ENCODE assay signal across 1 cellular context in the genomic region with DNA sequence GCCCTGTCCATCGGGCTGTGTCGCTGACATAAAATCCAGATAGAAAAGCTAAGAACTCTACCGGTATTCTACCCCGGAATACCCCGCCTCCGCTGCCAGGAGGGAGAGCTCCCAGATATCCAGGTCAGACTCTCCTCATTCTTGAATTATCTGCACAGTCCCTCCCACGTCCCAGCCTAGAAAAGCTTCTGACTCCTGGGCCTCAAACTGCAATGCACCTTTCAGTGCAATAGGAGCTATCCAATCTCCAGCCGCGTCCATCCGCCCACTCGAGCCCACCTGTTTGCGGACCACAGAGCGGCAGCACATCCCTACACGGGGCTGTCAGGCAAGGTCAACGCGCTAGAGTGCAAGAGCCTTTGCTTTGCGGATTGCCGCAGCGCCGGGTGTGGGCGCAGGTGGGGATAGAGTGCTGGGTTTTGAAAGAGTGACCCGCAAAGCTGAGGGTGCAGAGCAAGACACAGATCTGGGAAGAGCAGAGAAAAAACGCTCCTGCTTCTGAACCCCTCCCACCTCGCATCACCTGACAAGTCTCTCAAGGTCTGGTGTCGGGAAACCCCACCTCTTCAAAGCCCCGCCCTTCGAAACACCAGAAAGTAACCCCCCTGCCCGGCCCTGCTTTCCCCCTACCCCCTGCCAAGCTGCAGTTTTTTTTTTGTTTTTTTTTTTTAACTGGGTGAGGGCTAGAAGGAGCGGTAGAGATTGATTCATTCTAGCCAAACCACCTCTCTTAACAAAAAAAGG.
TF ChIP-seq lines count a peak whose summit lies in the region.

No MANE protein-coding gene starts in this region.

TF ChIP-seq in HepG2, 621 proteins besides CTCF, POLR2A, EP300 and RAD21 (continued from another document and continues in another):
- TF ChIP-seq PTBP1 (IDR thresholded peaks at IDR 0.05; ENCODE audit: low read depth, low read length, poor library complexity, severe bottlenecking) (no peak), CBFB (CRISPR knock-in tag; IDR thresholded peaks at IDR 0.05) (no peak), HOXA5 (CRISPR knock-in tag; IDR thresholded peaks at IDR 0.05) (peak; percentile 73), ELF1 (CRISPR knock-in tag; IDR thresholded peaks at IDR 0.05) (no peak; the same call in 1 of the 2 replicates), ZNF564 (CRISPR knock-in tag; IDR thresholded peaks at IDR 0.05) (no peak), ZNF260 (CRISPR knock-in tag; IDR thresholded peaks at IDR 0.05; ENCODE audit: borderline replicate concordance, low read depth) (no peak), KLF11 (CRISPR knock-in tag; IDR thresholded peaks at IDR 0.05) (no peak), MIER2 (CRISPR knock-in tag; IDR thresholded peaks at IDR 0.05) (0 out of 2 replicates have a peak, but pooled peaks have one; percentile 58), ZNF253 (CRISPR knock-in tag; IDR thresholded peaks at IDR 0.05; ENCODE audit: borderline replicate concordance) (no peak), RCOR2 (CRISPR knock-in tag; IDR thresholded peaks at IDR 0.05) (no peak), PLRG1 (conservative IDR thresholded peaks at IDR 0.05) (no peak), ZNF772 (CRISPR knock-in tag; IDR thresholded peaks at IDR 0.05) (peak; percentile 77; the same call in 1 of the 2 replicates), NFKBIZ (CRISPR knock-in tag; IDR thresholded peaks at IDR 0.05) (0 out of 2 replicates have a peak, but pooled peaks have one; percentile 37), ZNF343 (CRISPR knock-in tag; IDR thresholded peaks at IDR 0.05) (no peak), ZSCAN12 (CRISPR knock-in tag; IDR thresholded peaks at IDR 0.05) (no peak), HDAC6 (IDR thresholded peaks at IDR 0.05; ENCODE audit: low read depth, low read length) (no peak), YEATS2 (CRISPR knock-in tag; IDR thresholded peaks at IDR 0.05; ENCODE audit: borderline replicate concordance) (no peak), TAF15 (IDR thresholded peaks at IDR 0.05; ENCODE audit: low read depth, low read length, poor library complexity, severe bottlenecking) (no peak), MATR3 (CRISPR knock-in tag; IDR thresholded peaks at IDR 0.05) (no peak), REL (CRISPR knock-in tag; conservative IDR thresholded peaks at IDR 0.05) (no peak), HDAC2 (CRISPR knock-in tag; IDR thresholded peaks at IDR 0.05) (no peak), ZFP36L2 (CRISPR knock-in tag; IDR thresholded peaks at IDR 0.05) (no peak), CCDC6 (CRISPR knock-in tag; IDR thresholded peaks at IDR 0.05) (no peak), ZEB1 (IDR thresholded peaks at IDR 0.05; ENCODE audit: insufficient replicate concordance, low read depth) (peak; percentile 71), NPAS2 (CRISPR knock-in tag; IDR thresholded peaks at IDR 0.05; ENCODE audit: borderline replicate concordance) (no peak), TP53 (CRISPR knock-in tag; conservative IDR thresholded peaks at IDR 0.05) (no peak), BRCA1 (CRISPR knock-in tag; IDR thresholded peaks at IDR 0.05) (no peak), CCAR2 (optimal IDR thresholded peaks at IDR 0.05; ENCODE audit: low read depth, low read length) (no peak), CENPT (CRISPR knock-in tag; IDR thresholded peaks at IDR 0.05; ENCODE audit: low read depth) (no peak), TEAD2 (CRISPR knock-in tag; IDR thresholded peaks at IDR 0.05) (no peak)
- TF ChIP-seq, protein P1, sequence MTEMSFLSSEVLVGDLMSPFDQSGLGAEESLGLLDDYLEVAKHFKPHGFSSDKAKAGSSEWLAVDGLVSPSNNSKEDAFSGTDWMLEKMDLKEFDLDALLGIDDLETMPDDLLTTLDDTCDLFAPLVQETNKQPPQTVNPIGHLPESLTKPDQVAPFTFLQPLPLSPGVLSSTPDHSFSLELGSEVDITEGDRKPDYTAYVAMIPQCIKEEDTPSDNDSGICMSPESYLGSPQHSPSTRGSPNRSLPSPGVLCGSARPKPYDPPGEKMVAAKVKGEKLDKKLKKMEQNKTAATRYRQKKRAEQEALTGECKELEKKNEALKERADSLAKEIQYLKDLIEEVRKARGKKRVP (CRISPR knock-in tag; IDR thresholded peaks at IDR 0.05) = peak in 1 of 2 experiments; percentile 42; a peak in 1 of 4 replicates
- TF ChIP-seq, protein P2, sequence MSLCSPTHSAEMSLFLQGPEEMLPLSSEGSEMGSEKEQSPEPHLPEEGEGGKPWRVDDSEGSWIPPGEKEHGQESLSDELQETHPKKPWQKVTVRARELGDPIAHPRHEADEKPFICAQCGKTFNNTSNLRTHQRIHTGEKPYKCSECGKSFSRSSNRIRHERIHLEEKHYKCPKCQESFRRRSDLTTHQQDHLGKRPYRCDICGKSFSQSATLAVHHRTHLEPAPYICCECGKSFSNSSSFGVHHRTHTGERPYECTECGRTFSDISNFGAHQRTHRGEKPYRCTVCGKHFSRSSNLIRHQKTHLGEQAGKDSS (CRISPR knock-in tag; IDR thresholded peaks at IDR 0.05; ENCODE audit: borderline replicate concordance, low read depth) = no peak
- TF ChIP-seq, protein P3, sequence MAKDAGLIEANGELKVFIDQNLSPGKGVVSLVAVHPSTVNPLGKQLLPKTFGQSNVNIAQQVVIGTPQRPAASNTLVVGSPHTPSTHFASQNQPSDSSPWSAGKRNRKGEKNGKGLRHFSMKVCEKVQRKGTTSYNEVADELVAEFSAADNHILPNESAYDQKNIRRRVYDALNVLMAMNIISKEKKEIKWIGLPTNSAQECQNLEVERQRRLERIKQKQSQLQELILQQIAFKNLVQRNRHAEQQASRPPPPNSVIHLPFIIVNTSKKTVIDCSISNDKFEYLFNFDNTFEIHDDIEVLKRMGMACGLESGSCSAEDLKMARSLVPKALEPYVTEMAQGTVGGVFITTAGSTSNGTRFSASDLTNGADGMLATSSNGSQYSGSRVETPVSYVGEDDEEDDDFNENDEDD (CRISPR knock-in tag; IDR thresholded peaks at IDR 0.05; ENCODE audit: borderline replicate concordance) = no peak
- TF ChIP-seq, protein P4, sequence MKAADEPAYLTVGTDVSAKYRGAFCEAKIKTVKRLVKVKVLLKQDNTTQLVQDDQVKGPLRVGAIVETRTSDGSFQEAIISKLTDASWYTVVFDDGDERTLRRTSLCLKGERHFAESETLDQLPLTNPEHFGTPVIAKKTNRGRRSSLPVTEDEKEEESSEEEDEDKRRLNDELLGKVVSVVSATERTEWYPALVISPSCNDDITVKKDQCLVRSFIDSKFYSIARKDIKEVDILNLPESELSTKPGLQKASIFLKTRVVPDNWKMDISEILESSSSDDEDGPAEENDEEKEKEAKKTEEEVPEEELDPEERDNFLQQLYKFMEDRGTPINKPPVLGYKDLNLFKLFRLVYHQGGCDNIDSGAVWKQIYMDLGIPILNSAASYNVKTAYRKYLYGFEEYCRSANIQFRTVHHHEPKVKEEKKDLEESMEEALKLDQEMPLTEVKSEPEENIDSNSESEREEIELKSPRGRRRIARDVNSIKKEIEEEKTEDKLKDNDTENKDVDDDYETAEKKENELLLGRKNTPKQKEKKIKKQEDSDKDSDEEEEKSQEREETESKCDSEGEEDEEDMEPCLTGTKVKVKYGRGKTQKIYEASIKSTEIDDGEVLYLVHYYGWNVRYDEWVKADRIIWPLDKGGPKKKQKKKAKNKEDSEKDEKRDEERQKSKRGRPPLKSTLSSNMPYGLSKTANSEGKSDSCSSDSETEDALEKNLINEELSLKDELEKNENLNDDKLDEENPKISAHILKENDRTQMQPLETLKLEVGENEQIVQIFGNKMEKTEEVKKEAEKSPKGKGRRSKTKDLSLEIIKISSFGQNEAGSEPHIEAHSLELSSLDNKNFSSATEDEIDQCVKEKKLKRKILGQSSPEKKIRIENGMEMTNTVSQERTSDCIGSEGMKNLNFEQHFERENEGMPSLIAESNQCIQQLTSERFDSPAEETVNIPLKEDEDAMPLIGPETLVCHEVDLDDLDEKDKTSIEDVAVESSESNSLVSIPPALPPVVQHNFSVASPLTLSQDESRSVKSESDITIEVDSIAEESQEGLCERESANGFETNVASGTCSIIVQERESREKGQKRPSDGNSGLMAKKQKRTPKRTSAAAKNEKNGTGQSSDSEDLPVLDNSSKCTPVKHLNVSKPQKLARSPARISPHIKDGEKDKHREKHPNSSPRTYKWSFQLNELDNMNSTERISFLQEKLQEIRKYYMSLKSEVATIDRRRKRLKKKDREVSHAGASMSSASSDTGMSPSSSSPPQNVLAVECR (CRISPR knock-in tag; IDR thresholded peaks at IDR 0.05; ENCODE audit: borderline replicate concordance) = peak; percentile 66; the same call in 1 of the 2 replicates
- TF ChIP-seq, protein P5, sequence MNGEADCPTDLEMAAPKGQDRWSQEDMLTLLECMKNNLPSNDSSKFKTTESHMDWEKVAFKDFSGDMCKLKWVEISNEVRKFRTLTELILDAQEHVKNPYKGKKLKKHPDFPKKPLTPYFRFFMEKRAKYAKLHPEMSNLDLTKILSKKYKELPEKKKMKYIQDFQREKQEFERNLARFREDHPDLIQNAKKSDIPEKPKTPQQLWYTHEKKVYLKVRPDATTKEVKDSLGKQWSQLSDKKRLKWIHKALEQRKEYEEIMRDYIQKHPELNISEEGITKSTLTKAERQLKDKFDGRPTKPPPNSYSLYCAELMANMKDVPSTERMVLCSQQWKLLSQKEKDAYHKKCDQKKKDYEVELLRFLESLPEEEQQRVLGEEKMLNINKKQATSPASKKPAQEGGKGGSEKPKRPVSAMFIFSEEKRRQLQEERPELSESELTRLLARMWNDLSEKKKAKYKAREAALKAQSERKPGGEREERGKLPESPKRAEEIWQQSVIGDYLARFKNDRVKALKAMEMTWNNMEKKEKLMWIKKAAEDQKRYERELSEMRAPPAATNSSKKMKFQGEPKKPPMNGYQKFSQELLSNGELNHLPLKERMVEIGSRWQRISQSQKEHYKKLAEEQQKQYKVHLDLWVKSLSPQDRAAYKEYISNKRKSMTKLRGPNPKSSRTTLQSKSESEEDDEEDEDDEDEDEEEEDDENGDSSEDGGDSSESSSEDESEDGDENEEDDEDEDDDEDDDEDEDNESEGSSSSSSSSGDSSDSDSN (CRISPR knock-in tag; IDR thresholded peaks at IDR 0.05) = peak; percentile 48; the same call in 1 of the 2 replicates
- TF ChIP-seq, protein P6, sequence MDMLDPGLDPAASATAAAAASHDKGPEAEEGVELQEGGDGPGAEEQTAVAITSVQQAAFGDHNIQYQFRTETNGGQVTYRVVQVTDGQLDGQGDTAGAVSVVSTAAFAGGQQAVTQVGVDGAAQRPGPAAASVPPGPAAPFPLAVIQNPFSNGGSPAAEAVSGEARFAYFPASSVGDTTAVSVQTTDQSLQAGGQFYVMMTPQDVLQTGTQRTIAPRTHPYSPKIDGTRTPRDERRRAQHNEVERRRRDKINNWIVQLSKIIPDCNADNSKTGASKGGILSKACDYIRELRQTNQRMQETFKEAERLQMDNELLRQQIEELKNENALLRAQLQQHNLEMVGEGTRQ (IDR thresholded peaks at IDR 0.05; ENCODE audit: low read depth, low read length) = peak; percentile 63
- TF ChIP-seq, protein P6 (CRISPR knock-in tag; IDR thresholded peaks at IDR 0.05; ENCODE audit: borderline replicate concordance) = peak; percentile 76; the same call in 1 of the 2 replicates
- TF ChIP-seq, protein P7, sequence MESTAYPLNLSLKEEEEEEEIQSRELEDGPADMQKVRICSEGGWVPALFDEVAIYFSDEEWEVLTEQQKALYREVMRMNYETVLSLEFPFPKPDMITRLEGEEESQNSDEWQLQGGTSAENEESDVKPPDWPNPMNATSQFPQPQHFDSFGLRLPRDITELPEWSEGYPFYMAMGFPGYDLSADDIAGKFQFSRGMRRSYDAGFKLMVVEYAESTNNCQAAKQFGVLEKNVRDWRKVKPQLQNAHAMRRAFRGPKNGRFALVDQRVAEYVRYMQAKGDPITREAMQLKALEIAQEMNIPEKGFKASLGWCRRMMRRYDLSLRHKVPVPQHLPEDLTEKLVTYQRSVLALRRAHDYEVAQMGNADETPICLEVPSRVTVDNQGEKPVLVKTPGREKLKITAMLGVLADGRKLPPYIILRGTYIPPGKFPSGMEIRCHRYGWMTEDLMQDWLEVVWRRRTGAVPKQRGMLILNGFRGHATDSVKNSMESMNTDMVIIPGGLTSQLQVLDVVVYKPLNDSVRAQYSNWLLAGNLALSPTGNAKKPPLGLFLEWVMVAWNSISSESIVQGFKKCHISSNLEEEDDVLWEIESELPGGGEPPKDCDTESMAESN (CRISPR knock-in tag; conservative IDR thresholded peaks at IDR 0.05) = no peak
- TF ChIP-seq, protein P8, sequence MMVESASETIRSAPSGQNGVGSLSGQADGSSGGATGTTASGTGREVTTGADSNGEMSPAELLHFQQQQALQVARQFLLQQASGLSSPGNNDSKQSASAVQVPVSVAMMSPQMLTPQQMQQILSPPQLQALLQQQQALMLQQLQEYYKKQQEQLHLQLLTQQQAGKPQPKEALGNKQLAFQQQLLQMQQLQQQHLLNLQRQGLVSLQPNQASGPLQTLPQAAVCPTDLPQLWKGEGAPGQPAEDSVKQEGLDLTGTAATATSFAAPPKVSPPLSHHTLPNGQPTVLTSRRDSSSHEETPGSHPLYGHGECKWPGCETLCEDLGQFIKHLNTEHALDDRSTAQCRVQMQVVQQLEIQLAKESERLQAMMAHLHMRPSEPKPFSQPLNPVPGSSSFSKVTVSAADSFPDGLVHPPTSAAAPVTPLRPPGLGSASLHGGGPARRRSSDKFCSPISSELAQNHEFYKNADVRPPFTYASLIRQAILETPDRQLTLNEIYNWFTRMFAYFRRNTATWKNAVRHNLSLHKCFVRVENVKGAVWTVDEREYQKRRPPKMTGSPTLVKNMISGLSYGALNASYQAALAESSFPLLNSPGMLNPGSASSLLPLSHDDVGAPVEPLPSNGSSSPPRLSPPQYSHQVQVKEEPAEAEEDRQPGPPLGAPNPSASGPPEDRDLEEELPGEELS (CRISPR knock-in tag; IDR thresholded peaks at IDR 0.05) = peak; percentile 39; the same call in 1 of the 2 replicates
- TF ChIP-seq, protein P9, sequence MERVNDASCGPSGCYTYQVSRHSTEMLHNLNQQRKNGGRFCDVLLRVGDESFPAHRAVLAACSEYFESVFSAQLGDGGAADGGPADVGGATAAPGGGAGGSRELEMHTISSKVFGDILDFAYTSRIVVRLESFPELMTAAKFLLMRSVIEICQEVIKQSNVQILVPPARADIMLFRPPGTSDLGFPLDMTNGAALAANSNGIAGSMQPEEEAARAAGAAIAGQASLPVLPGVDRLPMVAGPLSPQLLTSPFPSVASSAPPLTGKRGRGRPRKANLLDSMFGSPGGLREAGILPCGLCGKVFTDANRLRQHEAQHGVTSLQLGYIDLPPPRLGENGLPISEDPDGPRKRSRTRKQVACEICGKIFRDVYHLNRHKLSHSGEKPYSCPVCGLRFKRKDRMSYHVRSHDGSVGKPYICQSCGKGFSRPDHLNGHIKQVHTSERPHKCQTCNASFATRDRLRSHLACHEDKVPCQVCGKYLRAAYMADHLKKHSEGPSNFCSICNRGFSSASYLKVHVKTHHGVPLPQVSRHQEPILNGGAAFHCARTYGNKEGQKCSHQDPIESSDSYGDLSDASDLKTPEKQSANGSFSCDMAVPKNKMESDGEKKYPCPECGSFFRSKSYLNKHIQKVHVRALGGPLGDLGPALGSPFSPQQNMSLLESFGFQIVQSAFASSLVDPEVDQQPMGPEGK (CRISPR knock-in tag; IDR thresholded peaks at IDR 0.05) = peak; percentile 55
- TF ChIP-seq, protein P10, sequence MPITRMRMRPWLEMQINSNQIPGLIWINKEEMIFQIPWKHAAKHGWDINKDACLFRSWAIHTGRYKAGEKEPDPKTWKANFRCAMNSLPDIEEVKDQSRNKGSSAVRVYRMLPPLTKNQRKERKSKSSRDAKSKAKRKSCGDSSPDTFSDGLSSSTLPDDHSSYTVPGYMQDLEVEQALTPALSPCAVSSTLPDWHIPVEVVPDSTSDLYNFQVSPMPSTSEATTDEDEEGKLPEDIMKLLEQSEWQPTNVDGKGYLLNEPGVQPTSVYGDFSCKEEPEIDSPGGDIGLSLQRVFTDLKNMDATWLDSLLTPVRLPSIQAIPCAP (CRISPR knock-in tag; IDR thresholded peaks at IDR 0.05; ENCODE audit: low read depth) = no peak
